In the genomic region with DNA sequence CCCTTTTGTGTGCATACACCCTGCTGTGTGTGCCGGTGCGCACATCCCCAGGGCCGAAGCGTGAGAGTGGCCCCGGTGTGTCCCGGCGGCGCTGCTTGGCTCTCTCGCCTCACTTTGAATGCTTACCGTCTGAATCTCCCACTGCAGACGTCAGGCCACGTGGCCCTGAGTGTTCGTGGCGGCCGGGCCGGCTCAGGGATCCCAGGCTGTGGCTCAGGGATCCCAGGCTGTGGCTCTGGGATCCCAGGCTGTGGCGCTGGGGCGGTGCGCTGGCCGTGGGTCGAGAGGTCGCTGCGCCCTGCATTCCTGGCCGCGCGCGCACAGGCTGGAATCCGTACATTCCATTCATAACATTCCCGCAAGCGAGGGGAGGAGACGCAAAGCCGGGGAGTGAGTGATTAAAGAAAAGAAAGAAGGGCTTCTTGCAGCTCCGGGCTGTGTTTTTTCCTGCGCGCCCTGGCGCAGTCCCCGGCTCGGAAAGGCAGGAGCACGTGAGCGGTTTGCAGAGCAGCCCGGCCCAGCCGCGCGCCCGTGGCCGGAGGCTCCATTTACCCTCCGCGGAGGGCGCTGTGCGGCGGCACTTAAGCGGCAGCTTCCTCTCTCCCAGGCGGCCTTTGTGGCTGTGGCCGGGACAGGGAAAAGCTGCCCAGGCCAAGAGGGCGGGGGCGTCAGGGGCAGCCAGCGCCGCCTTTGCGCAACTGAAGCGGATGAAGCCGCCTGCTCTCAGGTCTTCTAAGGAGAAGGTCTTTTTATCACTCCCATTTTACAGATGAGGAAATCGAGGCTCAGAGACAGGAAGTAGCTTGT, we compare ENCODE assay signal across 1 cellular context.
TF ChIP-seq lines count a peak whose summit lies in the region.

No MANE protein-coding gene starts in this region.

TF ChIP-seq in H1, 55 proteins besides CTCF, POLR2A, EP300 and RAD21 (continued from another document):
- TF ChIP-seq, protein P1, sequence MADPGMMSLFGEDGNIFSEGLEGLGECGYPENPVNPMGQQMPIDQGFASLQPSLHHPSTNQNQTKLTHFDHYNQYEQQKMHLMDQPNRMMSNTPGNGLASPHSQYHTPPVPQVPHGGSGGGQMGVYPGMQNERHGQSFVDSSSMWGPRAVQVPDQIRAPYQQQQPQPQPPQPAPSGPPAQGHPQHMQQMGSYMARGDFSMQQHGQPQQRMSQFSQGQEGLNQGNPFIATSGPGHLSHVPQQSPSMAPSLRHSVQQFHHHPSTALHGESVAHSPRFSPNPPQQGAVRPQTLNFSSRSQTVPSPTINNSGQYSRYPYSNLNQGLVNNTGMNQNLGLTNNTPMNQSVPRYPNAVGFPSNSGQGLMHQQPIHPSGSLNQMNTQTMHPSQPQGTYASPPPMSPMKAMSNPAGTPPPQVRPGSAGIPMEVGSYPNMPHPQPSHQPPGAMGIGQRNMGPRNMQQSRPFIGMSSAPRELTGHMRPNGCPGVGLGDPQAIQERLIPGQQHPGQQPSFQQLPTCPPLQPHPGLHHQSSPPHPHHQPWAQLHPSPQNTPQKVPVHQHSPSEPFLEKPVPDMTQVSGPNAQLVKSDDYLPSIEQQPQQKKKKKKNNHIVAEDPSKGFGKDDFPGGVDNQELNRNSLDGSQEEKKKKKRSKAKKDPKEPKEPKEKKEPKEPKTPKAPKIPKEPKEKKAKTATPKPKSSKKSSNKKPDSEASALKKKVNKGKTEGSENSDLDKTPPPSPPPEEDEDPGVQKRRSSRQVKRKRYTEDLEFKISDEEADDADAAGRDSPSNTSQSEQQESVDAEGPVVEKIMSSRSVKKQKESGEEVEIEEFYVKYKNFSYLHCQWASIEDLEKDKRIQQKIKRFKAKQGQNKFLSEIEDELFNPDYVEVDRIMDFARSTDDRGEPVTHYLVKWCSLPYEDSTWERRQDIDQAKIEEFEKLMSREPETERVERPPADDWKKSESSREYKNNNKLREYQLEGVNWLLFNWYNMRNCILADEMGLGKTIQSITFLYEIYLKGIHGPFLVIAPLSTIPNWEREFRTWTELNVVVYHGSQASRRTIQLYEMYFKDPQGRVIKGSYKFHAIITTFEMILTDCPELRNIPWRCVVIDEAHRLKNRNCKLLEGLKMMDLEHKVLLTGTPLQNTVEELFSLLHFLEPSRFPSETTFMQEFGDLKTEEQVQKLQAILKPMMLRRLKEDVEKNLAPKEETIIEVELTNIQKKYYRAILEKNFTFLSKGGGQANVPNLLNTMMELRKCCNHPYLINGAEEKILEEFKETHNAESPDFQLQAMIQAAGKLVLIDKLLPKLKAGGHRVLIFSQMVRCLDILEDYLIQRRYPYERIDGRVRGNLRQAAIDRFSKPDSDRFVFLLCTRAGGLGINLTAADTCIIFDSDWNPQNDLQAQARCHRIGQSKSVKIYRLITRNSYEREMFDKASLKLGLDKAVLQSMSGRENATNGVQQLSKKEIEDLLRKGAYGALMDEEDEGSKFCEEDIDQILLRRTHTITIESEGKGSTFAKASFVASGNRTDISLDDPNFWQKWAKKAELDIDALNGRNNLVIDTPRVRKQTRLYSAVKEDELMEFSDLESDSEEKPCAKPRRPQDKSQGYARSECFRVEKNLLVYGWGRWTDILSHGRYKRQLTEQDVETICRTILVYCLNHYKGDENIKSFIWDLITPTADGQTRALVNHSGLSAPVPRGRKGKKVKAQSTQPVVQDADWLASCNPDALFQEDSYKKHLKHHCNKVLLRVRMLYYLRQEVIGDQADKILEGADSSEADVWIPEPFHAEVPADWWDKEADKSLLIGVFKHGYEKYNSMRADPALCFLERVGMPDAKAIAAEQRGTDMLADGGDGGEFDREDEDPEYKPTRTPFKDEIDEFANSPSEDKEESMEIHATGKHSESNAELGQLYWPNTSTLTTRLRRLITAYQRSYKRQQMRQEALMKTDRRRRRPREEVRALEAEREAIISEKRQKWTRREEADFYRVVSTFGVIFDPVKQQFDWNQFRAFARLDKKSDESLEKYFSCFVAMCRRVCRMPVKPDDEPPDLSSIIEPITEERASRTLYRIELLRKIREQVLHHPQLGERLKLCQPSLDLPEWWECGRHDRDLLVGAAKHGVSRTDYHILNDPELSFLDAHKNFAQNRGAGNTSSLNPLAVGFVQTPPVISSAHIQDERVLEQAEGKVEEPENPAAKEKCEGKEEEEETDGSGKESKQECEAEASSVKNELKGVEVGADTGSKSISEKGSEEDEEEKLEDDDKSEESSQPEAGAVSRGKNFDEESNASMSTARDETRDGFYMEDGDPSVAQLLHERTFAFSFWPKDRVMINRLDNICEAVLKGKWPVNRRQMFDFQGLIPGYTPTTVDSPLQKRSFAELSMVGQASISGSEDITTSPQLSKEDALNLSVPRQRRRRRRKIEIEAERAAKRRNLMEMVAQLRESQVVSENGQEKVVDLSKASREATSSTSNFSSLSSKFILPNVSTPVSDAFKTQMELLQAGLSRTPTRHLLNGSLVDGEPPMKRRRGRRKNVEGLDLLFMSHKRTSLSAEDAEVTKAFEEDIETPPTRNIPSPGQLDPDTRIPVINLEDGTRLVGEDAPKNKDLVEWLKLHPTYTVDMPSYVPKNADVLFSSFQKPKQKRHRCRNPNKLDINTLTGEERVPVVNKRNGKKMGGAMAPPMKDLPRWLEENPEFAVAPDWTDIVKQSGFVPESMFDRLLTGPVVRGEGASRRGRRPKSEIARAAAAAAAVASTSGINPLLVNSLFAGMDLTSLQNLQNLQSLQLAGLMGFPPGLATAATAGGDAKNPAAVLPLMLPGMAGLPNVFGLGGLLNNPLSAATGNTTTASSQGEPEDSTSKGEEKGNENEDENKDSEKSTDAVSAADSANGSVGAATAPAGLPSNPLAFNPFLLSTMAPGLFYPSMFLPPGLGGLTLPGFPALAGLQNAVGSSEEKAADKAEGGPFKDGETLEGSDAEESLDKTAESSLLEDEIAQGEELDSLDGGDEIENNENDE (IDR thresholded peaks at IDR 0.05; ENCODE audit: insufficient replicate concordance, low read length) = no peak
- no peak for TF ChIP-seq ZNF274 (IDR thresholded peaks at IDR 0.05; ENCODE audit: borderline replicate concordance, extremely low read depth, low read length)
- TF ChIP-seq SAP30 (IDR thresholded peaks at IDR 0.05; ENCODE audit: insufficient read depth, insufficient replicate concordance, low read length) = no peak
- no peak for TF ChIP-seq CBX8 (IDR thresholded peaks at IDR 0.05; ENCODE audit: borderline replicate concordance, low read depth, low read length)
- 0 out of 2 replicates have a peak, but pooled peaks have one; percentile 15 for TF ChIP-seq POLR2AphosphoS5 (IDR thresholded peaks at IDR 0.05; ENCODE audit: low read depth, low read length)
- TF ChIP-seq PHF8 (conservative IDR thresholded peaks at IDR 0.05; ENCODE audit: low read depth, low read length) = peak; percentile 82
- TF ChIP-seq, protein P2, sequence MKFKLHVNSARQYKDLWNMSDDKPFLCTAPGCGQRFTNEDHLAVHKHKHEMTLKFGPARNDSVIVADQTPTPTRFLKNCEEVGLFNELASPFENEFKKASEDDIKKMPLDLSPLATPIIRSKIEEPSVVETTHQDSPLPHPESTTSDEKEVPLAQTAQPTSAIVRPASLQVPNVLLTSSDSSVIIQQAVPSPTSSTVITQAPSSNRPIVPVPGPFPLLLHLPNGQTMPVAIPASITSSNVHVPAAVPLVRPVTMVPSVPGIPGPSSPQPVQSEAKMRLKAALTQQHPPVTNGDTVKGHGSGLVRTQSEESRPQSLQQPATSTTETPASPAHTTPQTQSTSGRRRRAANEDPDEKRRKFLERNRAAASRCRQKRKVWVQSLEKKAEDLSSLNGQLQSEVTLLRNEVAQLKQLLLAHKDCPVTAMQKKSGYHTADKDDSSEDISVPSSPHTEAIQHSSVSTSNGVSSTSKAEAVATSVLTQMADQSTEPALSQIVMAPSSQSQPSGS (IDR thresholded peaks at IDR 0.05; ENCODE audit: low read length) = peak; percentile 13; the same call in 1 of the 2 replicates
- peak; percentile 99 for TF ChIP-seq TEAD4 (IDR thresholded peaks at IDR 0.05; ENCODE audit: low read depth, low read length)
- TF ChIP-seq, protein P3, sequence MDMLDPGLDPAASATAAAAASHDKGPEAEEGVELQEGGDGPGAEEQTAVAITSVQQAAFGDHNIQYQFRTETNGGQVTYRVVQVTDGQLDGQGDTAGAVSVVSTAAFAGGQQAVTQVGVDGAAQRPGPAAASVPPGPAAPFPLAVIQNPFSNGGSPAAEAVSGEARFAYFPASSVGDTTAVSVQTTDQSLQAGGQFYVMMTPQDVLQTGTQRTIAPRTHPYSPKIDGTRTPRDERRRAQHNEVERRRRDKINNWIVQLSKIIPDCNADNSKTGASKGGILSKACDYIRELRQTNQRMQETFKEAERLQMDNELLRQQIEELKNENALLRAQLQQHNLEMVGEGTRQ (IDR thresholded peaks at IDR 0.05; ENCODE audit: low read length) = 0 out of 2 replicates have a peak, but pooled peaks have one; percentile 18
- TF ChIP-seq GTF2F1 (IDR thresholded peaks at IDR 0.05; ENCODE audit: borderline replicate concordance, low read depth, low read length) = no peak
- TF ChIP-seq SP1 (IDR thresholded peaks at IDR 0.05; ENCODE audit: low read depth, low read length) = peak; percentile 29; the same call in 1 of the 2 replicates
- peak; percentile 95 for TF ChIP-seq ASH2L (IDR thresholded peaks at IDR 0.05; ENCODE audit: low read length)
- TF ChIP-seq, protein P4, sequence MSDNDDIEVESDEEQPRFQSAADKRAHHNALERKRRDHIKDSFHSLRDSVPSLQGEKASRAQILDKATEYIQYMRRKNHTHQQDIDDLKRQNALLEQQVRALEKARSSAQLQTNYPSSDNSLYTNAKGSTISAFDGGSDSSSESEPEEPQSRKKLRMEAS (IDR thresholded peaks at IDR 0.05) = peak; percentile 59
- peak; percentile 61 for TF ChIP-seq KDM4A (IDR thresholded peaks at IDR 0.05; ENCODE audit: low read depth, low read length, severe bottlenecking)
- TF ChIP-seq TAF1 (IDR thresholded peaks at IDR 0.05; ENCODE audit: low read depth, low read length) = peak; percentile 68; the same call in 1 of the 2 replicates
- TF ChIP-seq EZH2 (IDR thresholded peaks at IDR 0.05; ENCODE audit: low read depth, low read length, severe bottlenecking) = peak; percentile 36
- peak; percentile 64; the same call in 1 of the 2 replicates for TF ChIP-seq TBP (IDR thresholded peaks at IDR 0.05; ENCODE audit: low read depth, low read length)
- no peak for TF ChIP-seq SUZ12 (IDR thresholded peaks at IDR 0.05; ENCODE audit: low read length)
- peak; percentile 69; the same call in 1 of the 2 replicates for TF ChIP-seq EGR1 (IDR thresholded peaks at IDR 0.05; ENCODE audit: borderline replicate concordance, low read depth, low read length)
- no peak for TF ChIP-seq RNF2 (IDR thresholded peaks at IDR 0.05; ENCODE audit: borderline replicate concordance, low read depth, low read length, missing control alignments, poor library complexity, severe bottlenecking)
- TF ChIP-seq CEBPB (IDR thresholded peaks at IDR 0.05; ENCODE audit: low read depth, low read length) = peak; percentile 85
- TF ChIP-seq BACH1 (IDR thresholded peaks at IDR 0.05; ENCODE audit: low read length) = no peak; the same call in none of the 2 replicates
- TF ChIP-seq, protein P5, sequence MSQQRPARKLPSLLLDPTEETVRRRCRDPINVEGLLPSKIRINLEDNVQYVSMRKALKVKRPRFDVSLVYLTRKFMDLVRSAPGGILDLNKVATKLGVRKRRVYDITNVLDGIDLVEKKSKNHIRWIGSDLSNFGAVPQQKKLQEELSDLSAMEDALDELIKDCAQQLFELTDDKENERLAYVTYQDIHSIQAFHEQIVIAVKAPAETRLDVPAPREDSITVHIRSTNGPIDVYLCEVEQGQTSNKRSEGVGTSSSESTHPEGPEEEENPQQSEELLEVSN (IDR thresholded peaks at IDR 0.05) = peak; percentile 59
- TF ChIP-seq KDM1A (IDR thresholded peaks at IDR 0.05; ENCODE audit: borderline replicate concordance, low read length) = peak; percentile 98
